1 cellular context compared by ENCODE assay signal in the genomic region with DNA sequence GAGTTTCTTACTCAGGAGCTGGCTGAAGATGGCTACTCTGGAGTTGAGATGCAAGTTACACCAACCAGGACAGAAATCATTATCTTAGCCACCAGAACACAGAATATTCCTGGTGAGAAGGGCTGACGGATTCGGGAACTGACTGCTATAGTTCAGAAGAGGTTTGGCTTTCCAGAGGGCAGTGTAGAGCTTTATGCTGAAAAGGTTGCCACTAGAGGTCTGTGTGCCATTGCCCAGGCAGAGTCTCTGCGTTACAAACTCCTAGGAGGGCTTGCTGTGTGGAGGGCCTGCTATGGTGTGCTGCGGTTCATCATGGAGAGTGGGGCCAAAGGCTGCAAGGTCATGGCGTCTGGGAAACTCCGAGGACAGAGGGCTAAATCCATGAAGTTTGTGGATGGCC.
TF ChIP-seq lines count a peak whose summit lies in the region.

No MANE protein-coding gene starts in this region.

TF ChIP-seq in SK-N-SH, 30 proteins besides CTCF, POLR2A, EP300 and RAD21:
- peak; percentile 22; the same call in 1 of the 2 replicates for TF ChIP-seq SMC3 (IDR thresholded peaks at IDR 0.05; ENCODE audit: low read depth, low read length)
